In genomic region chr12:122958198-122958888, GRCh38 we compare ENCODE assay signal across 1 cellular context.
TF ChIP-seq lines count a peak whose summit lies in the region.

No MANE protein-coding gene starts in this region.

TF ChIP-seq in K562, 482 proteins besides CTCF, POLR2A, EP300 and RAD21:
- no peak for TF ChIP-seq CTBP1 (IDR thresholded peaks at IDR 0.05; ENCODE audit: borderline replicate concordance)
- peak; percentile 90 for TF ChIP-seq ZNF121 (CRISPR knock-in tag; conservative IDR thresholded peaks at IDR 0.05)
- peak; percentile 25 for TF ChIP-seq RBM25 (IDR thresholded peaks at IDR 0.05; ENCODE audit: low read depth, low read length, severe bottlenecking)
